8 cellular contexts compared by ENCODE assay signal in genomic region chr9:117744856-117745389, GRCh38.
DNase-seq lines count a peak whose midpoint lies in the region; ATAC-seq and TF ChIP-seq lines count a peak whose summit lies in the region.

No MANE protein-coding gene starts in this region.

- DNase-seq in COLO668 (lab: John Stamatoyannopoulos, UW; ENCODE audit: unreplicated experiment) (peak; percentile 24), MV-4-11 (lab: John Stamatoyannopoulos, UW) (peak; percentile 58), fibroblast of pulmonary artery (ENCODE audit: low read depth) (no peak)

- H3K27me3 ChIP-seq in neutrophil = peaks cover 35% of the 10 kb centered on the region

- H3K4me1 ChIP-seq in neutrophil (ENCODE audit: control insufficient read depth in 1 of 2, insufficient read depth in 1 of 2, low read depth in 1 of 2, low read length in 1 of 2) = peaks cover 4 to 14% of the 10 kb centered on the region in 2 experiments

- H3K4me3 ChIP-seq in fibroblast of pulmonary artery (replicated peaks; ENCODE audit: low read depth, low read length) (peak overlapping the region; percentile 22), neutrophil (ENCODE audit: low read depth in 1 of 2, low read length in 1 of 2) (peak overlapping the region; percentile 30 to 60)

- no peak overlapping the region for H3K27ac ChIP-seq in neutrophil

- ATAC-seq in GM19023 (IDR thresholded peaks at IDR 0.05; ENCODE audit: unreplicated experiment) = no peak
- no peak for ATAC-seq in HG03039 (IDR thresholded peaks at IDR 0.05; ENCODE audit: unreplicated experiment)
- no peak for ATAC-seq in HG02798 (IDR thresholded peaks at IDR 0.05; ENCODE audit: poor library complexity, unreplicated experiment)
- no peak for ATAC-seq in HG03159 (IDR thresholded peaks at IDR 0.05; ENCODE audit: unreplicated experiment)

- no peaks in the 10 kb centered on the region for H3K9me3 ChIP-seq in neutrophil

- no peaks in the 10 kb centered on the region for H3K36me3 ChIP-seq in neutrophil

- TF ChIP-seq CTCF in fibroblast of pulmonary artery (IDR thresholded peaks at IDR 0.05; ENCODE audit: low read length, missing control alignments) (no peak), neutrophil (IDR thresholded peaks at IDR 0.05) (no peak)
